ENCODE assay signal across 2 cellular contexts in genomic region chr4:107444-108429, GRCh38.
A peak's percentile ranks its signal among the peaks of the same experiment; 100 is the strongest.
TF ChIP-seq lines count a peak whose summit lies in the region.

No MANE protein-coding gene starts in this region.

TF ChIP-seq in GM23338, 12 proteins besides CTCF, POLR2A, EP300 and RAD21:
- TF ChIP-seq EZH2phosphoT487 (IDR thresholded peaks at IDR 0.05; ENCODE audit: unreplicated experiment) (peak; percentile 59), EZH2 (IDR thresholded peaks at IDR 0.05; ENCODE audit: low read depth, unreplicated experiment) (peak; percentile 70), JUNB (IDR thresholded peaks at IDR 0.05; ENCODE audit: unreplicated experiment) (no peak), NANOG (IDR thresholded peaks at IDR 0.05; ENCODE audit: borderline replicate concordance) (no peak), ZNF462 (CRISPR knock-in tag; IDR thresholded peaks at IDR 0.05) (no peak), REST (IDR thresholded peaks at IDR 0.05; ENCODE audit: unreplicated experiment) (no peak)

TF ChIP-seq in K562, 482 proteins besides CTCF, POLR2A, EP300 and RAD21:
- TF ChIP-seq ZNF263 (CRISPR knock-in tag; IDR thresholded peaks at IDR 0.05; ENCODE audit: borderline replicate concordance) (peak; percentile 41; the same call in 1 of the 2 replicates), ATF4 (CRISPR knock-in tag; IDR thresholded peaks at IDR 0.05) (no peak)
